In genomic region chr7:32458025-32458424, GRCh38 we compare ENCODE assay signal across 21 cellular contexts.
"Had no signal": no experiment of that assay in that cellular context is flagged by ENCODE, and none has a peak within 500 bp of the region (broad histone marks: within the 10 kb centered on the region; RNA-seq: fewer than 3 reads in every experiment).

No MANE protein-coding gene starts in this region.

- FAIRE-seq: HTR-8/SVneo, K562 had no signal

- DNase-seq: MV-4-11; NCI-H1092; NCI-H1105 treated with DMSO at 0.1 percent for 48 hours; NCI-H1417 treated with DMSO at 0.1 percent for 48 hours; NCI-H146; NCI-H1694 treated with DMSO at 0.1 percent for 48 hours; NCI-H1930; NCI-H2081; NCI-H2107; NCI-H2227 treated with DMSO at 0.1 percent for 48 hours; NCI-H524; NCI-H526 treated with DMSO at 0.1 percent for 48 hours; NCI-H774; NK-92 treated with Interleukin-12 subunit alpha and Interleukin-12 subunit beta, amount 100 ng/mL, for 24 hours; PC-3; SHP77; SJCRH30; SW 1271; T-cell had no signal

- H3K4me3 ChIP-seq: K562, SJCRH30 had no signal

- H3K36me3 ChIP-seq: SJCRH30 had no signal
